Comparison of ENCODE assay signal across 17 cellular contexts in the genomic region with DNA sequence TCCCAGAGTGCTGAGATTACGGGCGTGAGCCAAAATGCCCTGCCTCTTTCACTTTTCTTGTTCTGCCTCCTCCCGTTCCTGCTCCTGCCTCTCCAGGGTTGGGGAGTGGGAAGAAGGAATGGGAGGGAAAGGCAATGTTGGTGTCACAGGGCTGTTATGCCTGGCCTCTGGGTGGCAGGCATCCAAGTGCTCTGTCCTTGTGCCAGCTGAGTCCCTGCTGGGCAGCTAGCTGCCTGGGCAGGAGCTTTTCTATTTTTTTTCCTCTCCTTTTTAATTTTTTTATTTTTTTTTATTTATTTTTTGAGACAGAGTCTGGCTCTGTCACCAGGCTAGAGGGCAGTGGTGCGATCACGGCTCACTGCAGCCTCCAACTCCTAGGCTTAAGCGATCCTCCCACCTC. TPM values are rescaled to one million over a fixed set of nuclear protein-coding genes. Genes with fewer than 3 reads are reported as not detected.
A peak's percentile ranks its signal among the peaks of the same experiment; 100 is the strongest.
DNase-seq lines count a peak whose midpoint lies in the region; ATAC-seq and TF ChIP-seq lines count a peak whose summit lies in the region.
"Had no signal": no experiment of that assay in that cellular context is flagged by ENCODE, and none has a peak within 500 bp of the region (broad histone marks: within the 10 kb centered on the region; RNA-seq: fewer than 3 reads in every experiment).

No MANE protein-coding gene starts in this region.

- peaks cover 4% of the 10 kb centered on the region for H3K4me1 Mint-ChIP-seq in activated T-cell treated with anti-CD3 and anti-CD28 coated beads, Interleukin-2, amount 50 U/mL, for 4 hours (ENCODE audit: low read depth)

- H3K27me3 Mint-ChIP-seq in activated T-cell treated with anti-CD3 and anti-CD28 coated beads, Interleukin-2, amount 50 U/mL, for 4 hours (ENCODE audit: low read depth) = no peaks in the 10 kb centered on the region
- H3K27me3 Mint-ChIP-seq: activated naive CD4-positive, alpha-beta T cell treated with anti-CD3 and anti-CD28 coated beads, Interleukin-2, amount 50 U/mL, for 24 hours; stimulated activated naive B cell treated with anti-CD40 and anti-IgM and Interleukin-4, amounts not matched to agents 10 μg/mL and 1 μg/mL and 100 μg/mL, for 72 hours had no signal

- H3K4me3 Mint-ChIP-seq in activated T-cell treated with anti-CD3 and anti-CD28 coated beads, Interleukin-2, amount 50 U/mL, for 4 hours = no peak overlapping the region
- H3K4me3 Mint-ChIP-seq: activated naive CD4-positive, alpha-beta T cell treated with anti-CD3 and anti-CD28 coated beads, Interleukin-2, amount 50 U/mL, for 24 hours; stimulated activated naive B cell treated with anti-CD40 and anti-IgM and Interleukin-4, amounts not matched to agents 10 μg/mL and 1 μg/mL and 100 μg/mL, for 72 hours had no signal

- ATAC-seq in HG03442 (IDR thresholded peaks at IDR 0.05; ENCODE audit: unreplicated experiment) (no peak), SK-N-SH treated with all-trans-retinoic acid at 6 μM for 48 hours (no peak)
- ATAC-seq in activated T-cell treated with anti-CD3 and anti-CD28 coated beads, Interleukin-2, amount 50 U/mL, for 4 hours = no peak
- ATAC-seq: stimulated activated naive B cell treated with anti-CD40 and anti-IgM and Interleukin-4, amounts not matched to agents 10 μg/mL and 1 μg/mL and 100 μg/mL, for 72 hours had no signal

- DNase-seq in HT-29 (ENCODE audit: low spot score) (peak; percentile 22), anterior cingulate cortex (lab: John Stamatoyannopoulos, UW) (peak in 52 of 58 donors; percentile 2 to 82 (median 44)), inferior parietal cortex (ENCODE audit: extremely low spot score) (peak; percentile 54), putamen (ENCODE audit: low spot score) (peak; percentile 50), DMS153 treated with DMSO at 0.1 percent for 48 hours (lab: John Stamatoyannopoulos, UW; ENCODE audit: unreplicated experiment) (no peak)
- DNase-seq in activated T-cell treated with anti-CD3 and anti-CD28 coated beads, Interleukin-2, amount 50 U/mL, for 4 hours = no peak
- DNase-seq: activated CD4-positive, alpha-beta T cell treated with anti-CD3 and anti-CD28 coated beads for 1 hour; activated CD8-positive, alpha-beta memory T cell treated with anti-CD3 and anti-CD28 coated beads, Interleukin-2, amount 50 U/mL, for 48 hours; mesendoderm; NCI-H1105; NCI-H2171; SHP77 treated with DMSO at 0.1 percent for 48 hours; stimulated activated naive B cell treated with anti-CD40 and anti-IgM and Interleukin-4, amounts not matched to agents 10 μg/mL and 1 μg/mL and 100 μg/mL, for 72 hours had no signal

- H3K36me3 Mint-ChIP-seq in activated T-cell treated with anti-CD3 and anti-CD28 coated beads, Interleukin-2, amount 50 U/mL, for 4 hours (ENCODE audit: insufficient read depth) = no peaks in the 10 kb centered on the region
- H3K36me3 Mint-ChIP-seq: activated naive CD4-positive, alpha-beta T cell treated with anti-CD3 and anti-CD28 coated beads, Interleukin-2, amount 50 U/mL, for 24 hours had no signal

- H3K9me3 Mint-ChIP-seq in activated T-cell treated with anti-CD3 and anti-CD28 coated beads, Interleukin-2, amount 50 U/mL, for 4 hours = no peaks in the 10 kb centered on the region
- H3K9me3 Mint-ChIP-seq: activated naive CD4-positive, alpha-beta T cell treated with anti-CD3 and anti-CD28 coated beads, Interleukin-2, amount 50 U/mL, for 24 hours; stimulated activated naive B cell treated with anti-CD40 and anti-IgM and Interleukin-4, amounts not matched to agents 10 μg/mL and 1 μg/mL and 100 μg/mL, for 72 hours had no signal

TF ChIP-seq in SK-N-SH treated with all-trans-retinoic acid at 6 μM for 48 hours, 23 proteins besides CTCF, POLR2A, EP300 and RAD21:
- TF ChIP-seq ESRRG (CRISPR knock-in tag; IDR thresholded peaks at IDR 0.05) (no peak), TSHZ2 (CRISPR knock-in tag; IDR thresholded peaks at IDR 0.05) (no peak), OSR1 (CRISPR knock-in tag; IDR thresholded peaks at IDR 0.05) (no peak), CSDC2 (CRISPR knock-in tag; IDR thresholded peaks at IDR 0.05) (no peak), ZNF8 (CRISPR knock-in tag; IDR thresholded peaks at IDR 0.05) (no peak), POU6F1 (CRISPR knock-in tag; IDR thresholded peaks at IDR 0.05; ENCODE audit: borderline replicate concordance, low read depth) (no peak), ARNTL (CRISPR knock-in tag; IDR thresholded peaks at IDR 0.05; ENCODE audit: borderline replicate concordance, low read depth) (no peak), TCF4 (CRISPR knock-in tag; IDR thresholded peaks at IDR 0.05; ENCODE audit: borderline replicate concordance) (no peak), ZFP30 (CRISPR knock-in tag; IDR thresholded peaks at IDR 0.05) (no peak), ZFP3 (CRISPR knock-in tag; IDR thresholded peaks at IDR 0.05) (no peak)
TF ChIP-seq in SK-N-SH treated with all-trans-retinoic acid at 6 μM for 48 hours: peak in this region for 0.

RNA-seq across cellular contexts. Expression of gene SAC3D1, which starts 4.1 kb away (rescaled TPM):
- 52.4 and 52.5 TPM in 2 replicates for total RNA-seq in HT-29 (2014; rRNA removed; shearing (Covaris generic))
- total RNA-seq in activated T-cell treated with anti-CD3 and anti-CD28 coated beads, Interleukin-2, amount 50 U/mL, for 4 hours = 10 to 100 TPM; 12.5 to 19.1 (median 15.2) TPM

RNA-seq across cellular contexts. Expression of gene SNX15, which starts 9.7 kb away (rescaled TPM):
- 26.5 and 36.1 TPM in 2 replicates for total RNA-seq in HT-29 (2014; rRNA removed; shearing (Covaris generic))
- 10 to 100 TPM; 11.5 to 13.5 (median 12.5) TPM for total RNA-seq in activated T-cell treated with anti-CD3 and anti-CD28 coated beads, Interleukin-2, amount 50 U/mL, for 4 hours

RNA-seq across cellular contexts. Expression of gene NAALADL1, which starts 21.4 kb away (rescaled TPM):
- 0.08 and 1.9 TPM in 2 replicates for total RNA-seq in HT-29 (2014; rRNA removed; shearing (Covaris generic))
- 1 to 10 TPM; 5.4 to 8.2 (median 7.7) TPM for total RNA-seq in activated T-cell treated with anti-CD3 and anti-CD28 coated beads, Interleukin-2, amount 50 U/mL, for 4 hours

RNA-seq across cellular contexts. Expression of gene ARL2, which starts 23.0 kb away (rescaled TPM):
- total RNA-seq in HT-29 (2014; rRNA removed; shearing (Covaris generic)) = 103 and 104 TPM in 2 replicates
- 100 to 1,000 TPM in 2 of 3 donors, 10 to 100 TPM in 1; 84.9 to 104 (median 104) TPM for total RNA-seq in activated T-cell treated with anti-CD3 and anti-CD28 coated beads, Interleukin-2, amount 50 U/mL, for 4 hours

RNA-seq across cellular contexts. Expression of gene BATF2, which starts 40.2 kb away (rescaled TPM):
- total RNA-seq in HT-29 (2014; rRNA removed; shearing (Covaris generic)) = 1.6 and 2.5 TPM in 2 replicates
- total RNA-seq in activated T-cell treated with anti-CD3 and anti-CD28 coated beads, Interleukin-2, amount 50 U/mL, for 4 hours = under 1 TPM in 1 of 3 donors, not detected in 2; 0.33 TPM
- total RNA-seq: T-helper 2 cell treated with Interferon-gamma antibody and Interleukin-4, amounts not matched to agents 100 ng/mL and 5 ng/mL, for 36 hours had no signal

Comparison
In these comparisons a context has a peak if more than half of its experiments do, and no peak if none do; other contexts are left out.
1. DNase-seq: peak in HT-29 (single experiment), anterior cingulate cortex (52 of 58), inferior parietal cortex (single experiment) and putamen (single experiment); none in DMS153 treated with DMSO at 0.1 percent for 48 hours (single experiment) and activated T-cell treated with anti-CD3 and anti-CD28 coated beads, Interleukin-2, amount 50 U/mL, for 4 hours (single experiment).